8 cellular contexts compared by ENCODE assay signal in genomic region chr1:15835741-15836510, GRCh38. TPM values are rescaled to one million over a fixed set of nuclear protein-coding genes. Genes with fewer than 3 reads are reported as not detected.
A peak's percentile ranks its signal among the peaks of the same experiment; 100 is the strongest.
DNase-seq lines count a peak whose midpoint lies in the region; ATAC-seq and TF ChIP-seq lines count a peak whose summit lies in the region.

No MANE protein-coding gene starts in this region.

- no peak for TF ChIP-seq CTCF in PC-9 (conservative IDR thresholded peaks at IDR 0.05)

- H3F3A ChIP-seq in PC-9 (ENCODE audit: insufficient read depth, low read depth) = peaks cover 28% of the 10 kb centered on the region

- H3K4me3 ChIP-seq in PC-9 = peak overlapping the region; percentile 91

- POLR2A ChIA-PET in PC-9 (lab: Charles Lee; ENCODE audit: unreplicated experiment) = interaction anchor here (0.6 kb wide), 1 partner anchor 37 kb away, joined by 3 read pairs; no protein-coding TSS in a partner anchor

- H4K20me1 ChIP-seq in PC-9 (ENCODE audit: insufficient read depth) = no peaks in the 10 kb centered on the region

- H3K9me2 ChIP-seq in PC-9 (ENCODE audit: insufficient read depth) = no peaks in the 10 kb centered on the region

- H3K36me3 Mint-ChIP-seq in activated T-cell treated with anti-CD3 and anti-CD28 coated beads, Interleukin-2, amount 50 U/mL, for 4 hours (ENCODE audit: insufficient read depth) = peaks cover 4% of the 10 kb centered on the region

- peak overlapping the region; percentile 82 for H2AFZ ChIP-seq in PC-9

- H3K27me3 Mint-ChIP-seq in activated T-cell treated with anti-CD3 and anti-CD28 coated beads, Interleukin-2, amount 50 U/mL, for 4 hours (ENCODE audit: low read depth) = no peaks in the 10 kb centered on the region

- DNase-seq in DMS114 treated with DMSO at 0.1 percent for 48 hours (lab: John Stamatoyannopoulos, UW; ENCODE audit: unreplicated experiment) (peak; percentile 96), KG1 (lab: John Stamatoyannopoulos, UW) (peak; percentile 98), PC-9 (peak; percentile 90 to 98), erythroblast (lab: John Stamatoyannopoulos, UW) (peak; percentile 99), mucosa of gallbladder (ENCODE audit: low spot score) (peak; percentile 100)
- peak; percentile 99 for DNase-seq in activated T-cell treated with anti-CD3 and anti-CD28 coated beads, Interleukin-2, amount 50 U/mL, for 4 hours
- peak; percentile 94 to 98 for DNase-seq in stimulated activated CD8-positive, alpha-beta memory T cell treated with anti-CD3 and anti-CD28 coated beads, Interleukin-4, amount 100 ng/mL, for 1 hour (ENCODE audit: low read depth in 2 of 2, low spot score in 1 of 2)

- BruUV-seq in PC-9 (replicated peaks; lab: Mats Ljungman, UMichigan) = no TSS peak

- peak; percentile 92 for TF ChIP-seq POLR2A in erythroblast (IDR thresholded peaks at IDR 0.05; ENCODE audit: low read length)

- ATAC-seq in GM21619 (IDR thresholded peaks at IDR 0.05; ENCODE audit: unreplicated experiment) = peak; percentile 39
- ATAC-seq in activated T-cell treated with anti-CD3 and anti-CD28 coated beads, Interleukin-2, amount 50 U/mL, for 4 hours = peak; percentile 53 to 62

- peak overlapping the region; percentile 97 for H3K4me2 ChIP-seq in PC-9

- H3K9me3 ChIP-seq in PC-9 (ENCODE audit: insufficient read depth, low read depth) = no peaks in the 10 kb centered on the region

- H3K27me3 ChIP-seq in PC-9 (ENCODE audit: insufficient read depth, low read depth) = no peaks in the 10 kb centered on the region

- H3K9me3 Mint-ChIP-seq in activated T-cell treated with anti-CD3 and anti-CD28 coated beads, Interleukin-2, amount 50 U/mL, for 4 hours = no peaks in the 10 kb centered on the region

- H3K4me1 ChIP-seq in PC-9 (replicated peaks; ENCODE audit: insufficient read depth) = peaks cover 12% of the 10 kb centered on the region

- H3K79me2 ChIP-seq in PC-9 (ENCODE audit: low read depth) = peaks cover 20% of the 10 kb centered on the region

- peak overlapping the region; percentile 100 for H3K27ac ChIP-seq in PC-9

- peaks cover 24% of the 10 kb centered on the region for H3K4me1 Mint-ChIP-seq in activated T-cell treated with anti-CD3 and anti-CD28 coated beads, Interleukin-2, amount 50 U/mL, for 4 hours (ENCODE audit: low read depth)

- intact Hi-C loops in PC-9 (cut with micrococcal nuclease; ENCODE audit: unreplicated experiment) = loop anchor here (1.0 kb wide), 1 partner anchor 11 kb away; the partner anchor contains the start of gene SPEN

- H3K4me3 Mint-ChIP-seq in activated T-cell treated with anti-CD3 and anti-CD28 coated beads, Interleukin-2, amount 50 U/mL, for 4 hours = peak overlapping the region; percentile 93

- H3K36me3 ChIP-seq in PC-9 (ENCODE audit: low read depth) = no peaks in the 10 kb centered on the region

- CTCF ChIA-PET in PC-9 (lab: Charles Lee) = interaction anchor here (0.5 kb wide), 1 partner anchor 150 kb away, joined by 6 read pairs; no protein-coding TSS in a partner anchor

RNA-seq across cellular contexts. Expression of gene SPEN, which starts 11.6 kb away (rescaled TPM):
- total RNA-seq in PC-9 (2021) (44.9 and 46.8 TPM in 2 replicates), mucosa of gallbladder (44.5 TPM)
- 10 to 100 TPM; 80.4 to 85.2 (median 82.1) TPM for total RNA-seq in activated T-cell treated with anti-CD3 and anti-CD28 coated beads, Interleukin-2, amount 50 U/mL, for 4 hours

RNA-seq across cellular contexts. Expression of gene UQCRHL, which starts 28.5 kb away (rescaled TPM):
- 4.9 and 5.1 TPM in 2 replicates for total RNA-seq in PC-9 (2021)
- 1 to 10 TPM; 1.2 to 2.1 (median 1.7) TPM for total RNA-seq in activated T-cell treated with anti-CD3 and anti-CD28 coated beads, Interleukin-2, amount 50 U/mL, for 4 hours
- total RNA-seq in mucosa of gallbladder = 2.0 TPM

Comparison
In these comparisons a context has a peak if more than half of its experiments do, and no peak if none do; other contexts are left out.
1. Peak in every context shown above with its lines: DNase-seq, ATAC-seq, H3K4me3 ChIP-seq and H3K27ac ChIP-seq.